Comparison of ENCODE assay signal across 23 cellular contexts in genomic region chr7:103117016-103117415, GRCh38. TPM values are rescaled to one million over a fixed set of nuclear protein-coding genes. Genes with fewer than 3 reads are reported as not detected.
DNase-seq lines count a peak whose midpoint lies in the region; TF ChIP-seq lines count a peak whose summit lies in the region.
"Had no signal": no experiment of that assay in that cellular context is flagged by ENCODE, and none has a peak within 500 bp of the region (broad histone marks: within the 10 kb centered on the region; RNA-seq: fewer than 3 reads in every experiment).

No MANE protein-coding gene starts in this region.

- H3K27me3 ChIP-seq in vagina (no peaks in the 10 kb centered on the region), SJCRH30 (no peaks in the 10 kb centered on the region), Caco-2 (replicated peaks; ENCODE audit: control insufficient read depth, insufficient read depth, low read length) (no peaks in the 10 kb centered on the region)
- H3K27me3 ChIP-seq: BLaER1 treated with 17β-estradiol and CSF1 and Interleukin-3, amounts not matched to agents 10 nM and 100 nM; MG63 had no signal

- peaks cover 22% of the 10 kb centered on the region for H3K36me3 Mint-ChIP-seq in neural crest cell (ENCODE audit: low read depth)
- H3K36me3 Mint-ChIP-seq in activated CD4-positive, alpha-beta T cell treated with anti-CD3 and anti-CD28 coated beads, Interleukin-2, amount 10 ng/mL, durations not matched to agents 24 days and 14 days (ENCODE audit: low read depth): peaks cover 18% of the 10 kb centered on the region
- peaks cover 15% of the 10 kb centered on the region for H3K36me3 Mint-ChIP-seq in Caco-2 (ENCODE audit: insufficient read depth, unreplicated experiment)

- no peak for TF ChIP-seq POLR2A in vagina (IDR thresholded peaks at IDR 0.05)

- no peaks in the 10 kb centered on the region for H3K9me3 Mint-ChIP-seq in neural crest cell
- H3K9me3 Mint-ChIP-seq in activated CD4-positive, alpha-beta T cell treated with anti-CD3 and anti-CD28 coated beads, Interleukin-2, amount 10 ng/mL, durations not matched to agents 24 days and 14 days: no peaks in the 10 kb centered on the region
- H3K9me3 Mint-ChIP-seq in Caco-2 (ENCODE audit: unreplicated experiment): no peaks in the 10 kb centered on the region

- CTCF ChIA-PET in Caco-2 (lab: Charles Lee): no interaction called here

- H3K4me1 ChIP-seq in vagina: no peaks in the 10 kb centered on the region
- H3K4me1 ChIP-seq in SJCRH30: 0 out of 2 replicates have a peak, but pooled peaks cover 4% of the 10 kb centered on the region
- H3K4me1 ChIP-seq in Caco-2: no peaks in the 10 kb centered on the region
- H3K4me1 ChIP-seq: BLaER1 treated with 17β-estradiol and CSF1 and Interleukin-3, amounts not matched to agents 10 nM and 100 nM had no signal

- no peak overlapping the region for H3K4me3 Mint-ChIP-seq in neural crest cell
- no peak overlapping the region for H3K4me3 Mint-ChIP-seq in activated CD4-positive, alpha-beta T cell treated with anti-CD3 and anti-CD28 coated beads, Interleukin-2, amount 10 ng/mL, durations not matched to agents 24 days and 14 days
- no peak overlapping the region for H3K4me3 Mint-ChIP-seq in Caco-2 (ENCODE audit: unreplicated experiment)
- H3K4me3 Mint-ChIP-seq: CD4-positive, alpha-beta memory T cell had no signal

- H3K27me3 Mint-ChIP-seq in neural crest cell (ENCODE audit: low read depth): no peaks in the 10 kb centered on the region
- no peaks in the 10 kb centered on the region for H3K27me3 Mint-ChIP-seq in activated CD4-positive, alpha-beta T cell treated with anti-CD3 and anti-CD28 coated beads, Interleukin-2, amount 10 ng/mL, durations not matched to agents 24 days and 14 days
- no peaks in the 10 kb centered on the region for H3K27me3 Mint-ChIP-seq in Caco-2 (ENCODE audit: insufficient read depth, unreplicated experiment)
- H3K27me3 Mint-ChIP-seq: CD4-positive, alpha-beta memory T cell had no signal

- POLR2A ChIA-PET in Caco-2 (lab: Charles Lee): no interaction called here

- H3K4me1 Mint-ChIP-seq in neural crest cell (peaks cover 24% of the 10 kb centered on the region), Caco-2 (ENCODE audit: low read depth, unreplicated experiment) (no peaks in the 10 kb centered on the region)
- H3K4me1 Mint-ChIP-seq in activated CD4-positive, alpha-beta T cell treated with anti-CD3 and anti-CD28 coated beads, Interleukin-2, amount 10 ng/mL, durations not matched to agents 24 days and 14 days: peaks cover 6% of the 10 kb centered on the region

- H3K27ac ChIP-seq in VCaP: peak overlapping the region; percentile 80
- H3K27ac ChIP-seq in temporal lobe (ENCODE audit: low read depth, low read length): peak overlapping the region; percentile 93
- no peak overlapping the region for H3K27ac ChIP-seq in vagina
- H3K27ac ChIP-seq in SJCRH30: no peak overlapping the region
- H3K27ac ChIP-seq: BLaER1 treated with 17β-estradiol and CSF1 and Interleukin-3, amounts not matched to agents 10 nM and 100 nM; SK-N-MC had no signal

- intact Hi-C loops in vagina (cut with DNase I) (no loop called here), Caco-2 (cut with micrococcal nuclease; ENCODE audit: unreplicated experiment) (no loop called here)
- intact Hi-C loops in activated CD4-positive, alpha-beta T cell treated with anti-CD3 and anti-CD28 coated beads, Interleukin-2, amount 10 ng/mL, durations not matched to agents 24 days and 14 days (cut with micrococcal nuclease): no loop called here

- DNase-seq in globus pallidus (ENCODE audit: low spot score): peak; percentile 89
- DNase-seq in neural crest cell (ENCODE audit: low read depth, low spot score): no peak
- DNase-seq in vagina (ENCODE audit: extremely low spot score in 2 of 2): no peak
- no peak for DNase-seq in activated CD4-positive, alpha-beta T cell treated with anti-CD3 and anti-CD28 coated beads, Interleukin-2, amount 10 ng/mL, durations not matched to agents 24 days and 14 days
- no peak for DNase-seq in SJCRH30
- DNase-seq in Caco-2: no peak
- DNase-seq: ACHN; Calu3; CD4-positive, alpha-beta memory T cell; DMS153; Kasumi-1; MG63; NCI-H1417; NCI-H187; NCI-H2107; NCI-H446 treated with DMSO at 0.1 percent for 48 hours; NCI-H526 treated with DMSO at 0.1 percent for 48 hours; OCI-M1; Right ventricle myocardium superior had no signal

- TF ChIP-seq CTCF in VCaP (conservative IDR thresholded peaks at IDR 0.05): no peak
- TF ChIP-seq CTCF in neural crest cell (conservative IDR thresholded peaks at IDR 0.05): no peak
- TF ChIP-seq CTCF in vagina (IDR thresholded peaks at IDR 0.05): no peak
- no peak for TF ChIP-seq CTCF in Caco-2 (IDR thresholded peaks at IDR 0.05; ENCODE audit: insufficient read depth in 1 of 2, low read depth in 1 of 2, low read length in 1 of 2, severe bottlenecking in 1 of 2, unreplicated experiment in 1 of 2)

- H3K4me3 ChIP-seq in vagina: no peak overlapping the region
- H3K4me3 ChIP-seq in SJCRH30: no peak overlapping the region
- no peak overlapping the region for H3K4me3 ChIP-seq in Caco-2 (ENCODE audit: low read depth, low read length)
- H3K4me3 ChIP-seq: BLaER1 treated with 17β-estradiol and CSF1 and Interleukin-3, amounts not matched to agents 10 nM and 100 nM; MG63; SK-N-MC had no signal

- no TSS peak for BruUV-seq in Caco-2 (replicated peaks; lab: Mats Ljungman, UMichigan)

- H3K27ac Mint-ChIP-seq in neural crest cell (ENCODE audit: unreplicated experiment) (peak overlapping the region; percentile 28), Caco-2 (ENCODE audit: unreplicated experiment) (no peak overlapping the region)
- H3K27ac Mint-ChIP-seq in activated CD4-positive, alpha-beta T cell treated with anti-CD3 and anti-CD28 coated beads, Interleukin-2, amount 10 ng/mL, durations not matched to agents 24 days and 14 days: no peak overlapping the region
- H3K27ac Mint-ChIP-seq: CD4-positive, alpha-beta memory T cell had no signal

- H3K36me3 ChIP-seq in vagina: peaks cover 0 to 19% of the 10 kb centered on the region in 2 donors
- peaks cover 6% of the 10 kb centered on the region for H3K36me3 ChIP-seq in SJCRH30
- no peaks in the 10 kb centered on the region for H3K36me3 ChIP-seq in Caco-2 (ENCODE audit: control insufficient read depth, insufficient read depth, low read length)

- H3K9me3 ChIP-seq in vagina (no peaks in the 10 kb centered on the region), SJCRH30 (replicated peaks) (no peaks in the 10 kb centered on the region), Caco-2 (no peaks in the 10 kb centered on the region)
- H3K9me3 ChIP-seq: MG63 had no signal

RNA-seq across cellular contexts. Expression of gene NAPEPLD, which starts 31.9 kb away (rescaled TPM):
- total RNA-seq in neural crest cell: 15.0 and 17.4 TPM in 2 replicates
- 17.2 TPM for total RNA-seq in temporal lobe
- 15.0 TPM for total RNA-seq in vagina
- total RNA-seq in activated CD4-positive, alpha-beta T cell treated with anti-CD3 and anti-CD28 coated beads, Interleukin-2, amount 10 ng/mL, durations not matched to agents 24 days and 14 days: 8.8 and 10.1 TPM in 2 replicates
- total RNA-seq in SJCRH30 (2014; rRNA removed; shearing (Covaris generic)): 5.3 and 12.5 TPM in 2 replicates
- total RNA-seq in Caco-2 (2022): 16.9 and 18.9 TPM in 2 replicates

RNA-seq across cellular contexts. Expression of gene ARMC10, which starts 42.1 kb away (rescaled TPM):
- total RNA-seq in neural crest cell (34.5 and 37.0 TPM in 2 replicates), temporal lobe (33.4 TPM), vagina (36.6 TPM), Caco-2 (2022) (28.9 and 29.2 TPM in 2 replicates)
- total RNA-seq in activated CD4-positive, alpha-beta T cell treated with anti-CD3 and anti-CD28 coated beads, Interleukin-2, amount 10 ng/mL, durations not matched to agents 24 days and 14 days: 53.4 and 56.5 TPM in 2 replicates
- total RNA-seq in SJCRH30 (2014; rRNA removed; shearing (Covaris generic)): 27.4 and 31.2 TPM in 2 replicates

RNA-seq across cellular contexts. Expression of gene FBXL13, which starts 42.4 kb away (rescaled TPM):
- total RNA-seq in neural crest cell: 2.1 TPM in 2 replicates
- total RNA-seq in temporal lobe: 3.9 TPM
- 0.98 TPM for total RNA-seq in vagina
- 0.09 and 0.99 TPM in 2 replicates for total RNA-seq in activated CD4-positive, alpha-beta T cell treated with anti-CD3 and anti-CD28 coated beads, Interleukin-2, amount 10 ng/mL, durations not matched to agents 24 days and 14 days
- 0.75 and 0.76 TPM in 2 replicates for total RNA-seq in SJCRH30 (2014; rRNA removed; shearing (Covaris generic))
- 0.37 and 0.43 TPM in 2 replicates for total RNA-seq in Caco-2 (2022)

Comparison
In these comparisons a context has a peak if more than half of its experiments do, and no peak if none do; other contexts are left out.
1. H3K27ac ChIP-seq: peak in VCaP (single experiment) and temporal lobe (single experiment); none in vagina (single experiment) and SJCRH30 (single experiment).